Comparison of ENCODE assay signal across 14 cellular contexts in genomic region chr1:12006167-12006921, GRCh38.
"Had no signal": no experiment of that assay in that cellular context is flagged by ENCODE, and none has a peak within 500 bp of the region (broad histone marks: within the 10 kb centered on the region; RNA-seq: fewer than 3 reads in every experiment).

No MANE protein-coding gene starts in this region.

- H3K27ac Mint-ChIP-seq: natural killer cell treated with Interleukin-12 subunit alpha and Interleukin-12 subunit beta and Interleukin-15 and Interleukin-18, amount 100 ng/mL, for 72 hours; T-cell; type B pancreatic cell had no signal

- DNase-seq: activated CD4-positive, alpha-beta memory T cell treated with anti-CD3 and anti-CD28 coated beads, Interleukin-2, amount 10 ng/mL, durations not matched to agents 7 days and 5 days; activated CD4-positive, alpha-beta T cell treated with anti-CD3 and anti-CD28 coated beads for 36 hours; activated naive CD4-positive, alpha-beta T cell; aorta; ovary; stimulated activated naive CD4-positive, alpha-beta T cell; T-cell had no signal

- ATAC-seq: activated CD4-positive, alpha-beta T cell treated with anti-CD3 and anti-CD28 coated beads for 36 hours; T-cell had no signal

- H3K4me3 Mint-ChIP-seq: activated CD4-positive, alpha-beta memory T cell treated with anti-CD3 and anti-CD28 coated beads, Interleukin-2, amount 10 ng/mL, durations not matched to agents 7 days and 5 days; activated CD4-positive, alpha-beta T cell treated with anti-CD3 and anti-CD28 coated beads for 36 hours; memory B cell; natural killer cell treated with Interleukin-12 subunit alpha and Interleukin-12 subunit beta and Interleukin-15 and Interleukin-18, amount 100 ng/mL, for 72 hours; T-cell; type B pancreatic cell had no signal

- FAIRE-seq: endometrium had no signal

- H3K27me3 Mint-ChIP-seq: activated CD4-positive, alpha-beta memory T cell treated with anti-CD3 and anti-CD28 coated beads, Interleukin-2, amount 10 ng/mL, durations not matched to agents 7 days and 5 days; activated CD4-positive, alpha-beta T cell treated with anti-CD3 and anti-CD28 coated beads for 36 hours; memory B cell; natural killer cell treated with Interleukin-12 subunit alpha and Interleukin-12 subunit beta and Interleukin-15 and Interleukin-18, amount 100 ng/mL, for 72 hours; T-cell; type B pancreatic cell had no signal

- H3K9me3 ChIP-seq: breast epithelium, esophagus muscularis mucosa, ovary had no signal

- H3K27me3 ChIP-seq: breast epithelium, esophagus muscularis mucosa, ovary had no signal

- H3K36me3 ChIP-seq: ovary had no signal

- H3K4me1 Mint-ChIP-seq: activated CD4-positive, alpha-beta T cell treated with anti-CD3 and anti-CD28 coated beads for 36 hours; T-cell had no signal

- H3K4me1 ChIP-seq: breast epithelium had no signal

- H3K4me3 ChIP-seq: breast epithelium, esophagus muscularis mucosa, ovary had no signal

- H3K27ac ChIP-seq: breast epithelium, ovary, VCaP had no signal

- H3K9me3 Mint-ChIP-seq: activated CD4-positive, alpha-beta memory T cell treated with anti-CD3 and anti-CD28 coated beads, Interleukin-2, amount 10 ng/mL, durations not matched to agents 7 days and 5 days; memory B cell; natural killer cell treated with Interleukin-12 subunit alpha and Interleukin-12 subunit beta and Interleukin-15 and Interleukin-18, amount 100 ng/mL, for 72 hours; T-cell; type B pancreatic cell had no signal
